ENCODE assay signal across 27 cellular contexts in genomic region chr17:77597421-77598240, GRCh38.
DNase-seq lines count a peak whose midpoint lies in the region; ATAC-seq, FAIRE-seq and TF ChIP-seq lines count a peak whose summit lies in the region.
"Had no signal": no experiment of that assay in that cellular context is flagged by ENCODE, and none has a peak within 500 bp of the region (broad histone marks: within the 10 kb centered on the region; RNA-seq: fewer than 3 reads in every experiment).

No MANE protein-coding gene starts in this region.

- H3K9me3 Mint-ChIP-seq in GM23338: no peaks in the 10 kb centered on the region
- H3K9me3 Mint-ChIP-seq: HFFc6 had no signal

- DNase-seq in GM23338 (ENCODE audit: low spot score): no peak
- no peak for DNase-seq in HTR-8/SVneo (ENCODE audit: insufficient read length, low spot score)
- peak; percentile 54 for DNase-seq in islet precursor cell
- DNase-seq in sciatic nerve (ENCODE audit: low spot score): peak; percentile 52
- DNase-seq in medulla oblongata (ENCODE audit: extremely low spot score): no peak
- no peak for DNase-seq in NCI-H345 treated with DMSO at 0.1 percent for 48 hours (lab: John Stamatoyannopoulos, UW; ENCODE audit: unreplicated experiment)
- DNase-seq: DMS53, GDM1, HFFc6, KBM-7, NCI-H1092, NCI-H1436, NCI-H187 treated with DMSO at 0.1 percent for 48 hours, NCI-H226, NCI-H774 had no signal

- no peak overlapping the region for H3K27ac ChIP-seq in GM23338 (ENCODE audit: low read depth)
- H3K27ac ChIP-seq: A549, HL-60, SJSA1 had no signal

- H3K4me1 Mint-ChIP-seq in GM23338: peaks cover 6% of the 10 kb centered on the region
- H3K4me1 Mint-ChIP-seq: B cell had no signal

- H3K4me1 ChIP-seq in GM23338 (ENCODE audit: insufficient read depth): no peaks in the 10 kb centered on the region
- H3K4me1 ChIP-seq: A549, SJSA1 had no signal

- intact Hi-C loops in sciatic nerve (cut with DNase I): no loop called here

- no peaks in the 10 kb centered on the region for H3K27me3 Mint-ChIP-seq in GM23338 (ENCODE audit: insufficient read depth, low read depth, poor library complexity)

- H3K27ac Mint-ChIP-seq in GM23338: no peak overlapping the region
- H3K27ac Mint-ChIP-seq: B cell, CD14-positive monocyte, HFFc6 had no signal

- no peaks in the 10 kb centered on the region for H3K27me3 ChIP-seq in GM23338 (ENCODE audit: insufficient read depth)

- H3K79me2 ChIP-seq in GM23338 (replicated peaks; ENCODE audit: insufficient read depth): no peaks in the 10 kb centered on the region

- no peak overlapping the region for H3K4me2 ChIP-seq in GM23338
- H3K4me2 ChIP-seq: A549 had no signal

- H3F3A ChIP-seq in GM23338 (replicated peaks; ENCODE audit: low read depth): no peaks in the 10 kb centered on the region

- no peak for TF ChIP-seq CTCF in GM23338 (conservative IDR thresholded peaks at IDR 0.05; ENCODE audit: low read depth in 2 of 2)

- ATAC-seq in GM23338 (peak; percentile 28; the same call in 2 of the 3 replicates), sciatic nerve (no peak), GM21723 (IDR thresholded peaks at IDR 0.05; ENCODE audit: unreplicated experiment) (no peak)
- ATAC-seq: Panc1, Right ventricle myocardium inferior had no signal

- H3K4me3 Mint-ChIP-seq in GM23338: no peak overlapping the region
- H3K4me3 Mint-ChIP-seq: B cell, CD14-positive monocyte, HFFc6 had no signal

- no peaks in the 10 kb centered on the region for H4K20me1 ChIP-seq in GM23338 (replicated peaks; ENCODE audit: insufficient read depth)

- H3K9me2 ChIP-seq in GM23338 (ENCODE audit: insufficient read depth): no peaks in the 10 kb centered on the region

- FAIRE-seq in HTR-8/SVneo (lab: Jason Lieb, UNC): peak; percentile 4
- FAIRE-seq: A549, D721Med, GM18507, GM19239, H54 had no signal

- H2AFZ ChIP-seq in GM23338: no peak overlapping the region; the same call in 1 of the 2 replicates

- no peaks in the 10 kb centered on the region for H3K36me3 ChIP-seq in GM23338 (ENCODE audit: insufficient read depth)
- H3K36me3 ChIP-seq: SJSA1 had no signal

- no peak overlapping the region for H3K4me3 ChIP-seq in GM23338
- H3K4me3 ChIP-seq: A549, SJSA1 had no signal

- no peaks in the 10 kb centered on the region for H3K36me3 Mint-ChIP-seq in GM23338 (ENCODE audit: low read depth)
- H3K36me3 Mint-ChIP-seq: CD14-positive monocyte had no signal

TF ChIP-seq in GM23338, 12 proteins besides CTCF, POLR2A, EP300 and RAD21:
- TF ChIP-seq EZH2phosphoT487 (IDR thresholded peaks at IDR 0.05; ENCODE audit: unreplicated experiment): no peak
- no peak for TF ChIP-seq ETS1 (IDR thresholded peaks at IDR 0.05)
- no peak for TF ChIP-seq ZNF462 (CRISPR knock-in tag; IDR thresholded peaks at IDR 0.05)
- TF ChIP-seq STAT1 (IDR thresholded peaks at IDR 0.05; ENCODE audit: unreplicated experiment): no peak
- TF ChIP-seq POLR2AphosphoS5 (IDR thresholded peaks at IDR 0.05; ENCODE audit: low read depth): no peak
- TF ChIP-seq NANOG (IDR thresholded peaks at IDR 0.05; ENCODE audit: borderline replicate concordance): no peak
- no peak for TF ChIP-seq ZNF114 (CRISPR knock-in tag; IDR thresholded peaks at IDR 0.05)
- no peak for TF ChIP-seq EZH2 (IDR thresholded peaks at IDR 0.05; ENCODE audit: low read depth, unreplicated experiment)
- no peak for TF ChIP-seq ZNF331 (CRISPR knock-in tag; IDR thresholded peaks at IDR 0.05; ENCODE audit: low read depth)
- TF ChIP-seq REST (IDR thresholded peaks at IDR 0.05; ENCODE audit: unreplicated experiment): no peak
- TF ChIP-seq JUNB (IDR thresholded peaks at IDR 0.05; ENCODE audit: unreplicated experiment): no peak
TF ChIP-seq in GM23338: peak in this region for 0.

Comparison
In these comparisons a context has a peak if more than half of its experiments do, and no peak if none do; other contexts are left out.
1. DNase-seq: peak in islet precursor cell (single experiment) and sciatic nerve (single experiment); none in GM23338 (single experiment), HTR-8/SVneo (single experiment), medulla oblongata (single experiment) and NCI-H345 treated with DMSO at 0.1 percent for 48 hours (single experiment).